ENCODE assay signal across 1 cellular context in the genomic region with DNA sequence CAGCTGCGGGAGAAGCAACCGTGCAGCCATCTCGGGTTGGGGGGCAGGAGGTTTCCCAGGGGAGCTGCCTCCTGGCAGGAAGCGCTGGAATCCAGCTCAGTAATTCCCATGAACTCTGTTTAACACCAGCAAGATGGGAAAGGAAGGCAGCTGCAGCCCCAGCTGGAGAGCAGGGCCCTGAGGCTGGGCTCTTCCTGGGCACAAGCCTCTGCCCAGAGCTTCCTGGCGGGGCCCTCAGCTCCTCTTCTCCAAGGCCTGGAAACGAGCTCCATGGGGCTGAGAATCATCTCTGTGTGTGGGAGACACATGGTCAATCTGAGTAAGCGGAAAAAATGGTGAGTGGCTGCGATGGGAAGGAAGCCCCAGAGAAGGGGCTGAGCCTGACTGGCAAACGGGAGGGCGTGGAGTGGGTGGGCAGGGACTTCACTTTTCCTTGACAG.
TF ChIP-seq lines count a peak whose summit lies in the region.

No MANE protein-coding gene starts in this region.

TF ChIP-seq in GM23338, 12 proteins besides CTCF, POLR2A, EP300 and RAD21 (continued from another document):
- TF ChIP-seq ZNF462 (CRISPR knock-in tag; IDR thresholded peaks at IDR 0.05) (no peak), NANOG (IDR thresholded peaks at IDR 0.05; ENCODE audit: borderline replicate concordance) (no peak), POLR2AphosphoS5 (IDR thresholded peaks at IDR 0.05; ENCODE audit: low read depth) (no peak)
TF ChIP-seq in GM23338: peak in this region for 0.
